In the genomic region with DNA sequence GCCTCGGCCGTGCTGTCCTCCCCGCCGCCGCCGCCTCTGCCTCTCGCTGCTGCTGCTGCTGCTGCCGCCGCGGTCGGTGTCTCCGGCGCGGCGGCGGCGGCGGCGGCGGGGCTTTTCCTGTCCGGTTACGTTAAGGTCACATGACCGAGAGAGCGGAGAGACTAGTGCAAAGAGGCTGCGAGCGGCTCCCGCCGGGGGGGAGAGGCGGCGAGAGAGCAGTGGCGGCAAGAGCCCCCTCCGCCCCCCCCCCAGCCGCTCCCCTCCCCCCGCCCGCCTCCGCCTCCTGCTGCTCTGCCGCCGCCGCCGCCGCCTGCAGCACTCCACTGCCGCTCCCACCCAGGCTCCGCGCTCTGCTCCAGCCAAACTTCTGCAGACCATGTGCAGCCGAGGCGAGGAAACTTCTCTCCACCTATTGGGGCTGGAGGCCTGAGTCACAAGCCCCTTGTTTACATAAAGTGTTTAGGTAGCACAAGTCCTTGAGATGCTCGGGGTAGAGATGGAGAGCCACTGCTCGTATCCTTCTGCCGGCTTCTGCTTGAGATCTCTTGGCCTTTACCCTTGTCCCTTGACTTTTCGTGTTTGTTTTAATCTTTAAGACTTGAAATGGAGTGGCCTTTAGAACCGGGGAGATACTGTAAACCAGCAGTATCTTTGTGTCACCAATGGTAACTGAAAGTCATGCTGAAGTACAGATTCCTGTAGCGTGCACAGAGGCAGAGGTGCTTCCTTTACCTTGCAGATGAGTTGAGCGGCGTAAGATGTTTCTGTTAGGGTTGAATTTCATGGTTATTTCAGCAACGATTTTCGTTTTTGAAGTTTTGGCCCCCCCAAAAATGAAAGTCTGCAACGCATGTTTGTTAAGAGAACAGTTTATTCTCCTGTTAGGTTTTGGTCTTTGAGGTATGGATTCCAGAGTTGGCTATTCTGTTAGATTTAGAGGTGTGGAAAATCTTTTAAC, we compare ENCODE assay signal across 1 cellular context.
TF ChIP-seq lines count a peak whose summit lies in the region.

A gene with protein sequence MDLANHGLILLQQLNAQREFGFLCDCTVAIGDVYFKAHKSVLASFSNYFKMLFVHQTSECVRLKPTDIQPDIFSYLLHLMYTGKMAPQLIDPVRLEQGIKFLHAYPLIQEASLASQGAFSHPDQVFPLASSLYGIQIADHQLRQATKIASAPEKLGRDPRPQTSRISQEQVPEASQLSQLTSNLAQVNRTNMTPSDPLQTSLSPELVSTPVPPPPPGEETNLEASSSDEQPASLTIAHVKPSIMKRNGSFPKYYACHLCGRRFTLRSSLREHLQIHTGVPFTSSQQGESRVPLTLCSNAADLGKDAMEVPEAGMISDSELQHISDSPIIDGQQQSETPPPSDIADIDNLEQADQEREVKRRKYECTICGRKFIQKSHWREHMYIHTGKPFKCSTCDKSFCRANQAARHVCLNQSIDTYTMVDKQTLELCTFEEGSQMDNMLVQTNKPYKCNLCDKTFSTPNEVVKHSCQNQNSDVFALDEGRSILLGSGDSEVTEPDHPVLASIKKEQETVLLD (minus strand): TSS at position 89 of the 958 bp plus-strand sequence. CDS start 17,922 bp downstream, outside the sequence.

TF ChIP-seq in HepG2, 621 proteins besides CTCF, POLR2A, EP300 and RAD21 (continued from another document):
- TF ChIP-seq, protein P1, sequence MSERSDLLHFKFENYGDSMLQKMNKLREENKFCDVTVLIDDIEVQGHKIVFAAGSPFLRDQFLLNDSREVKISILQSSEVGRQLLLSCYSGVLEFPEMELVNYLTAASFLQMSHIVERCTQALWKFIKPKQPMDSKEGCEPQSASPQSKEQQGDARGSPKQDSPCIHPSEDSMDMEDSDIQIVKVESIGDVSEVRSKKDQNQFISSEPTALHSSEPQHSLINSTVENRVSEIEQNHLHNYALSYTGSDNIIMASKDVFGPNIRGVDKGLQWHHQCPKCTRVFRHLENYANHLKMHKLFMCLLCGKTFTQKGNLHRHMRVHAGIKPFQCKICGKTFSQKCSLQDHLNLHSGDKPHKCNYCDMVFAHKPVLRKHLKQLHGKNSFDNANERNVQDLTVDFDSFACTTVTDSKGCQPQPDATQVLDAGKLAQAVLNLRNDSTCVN (CRISPR knock-in tag; IDR thresholded peaks at IDR 0.05; ENCODE audit: borderline replicate concordance), result no peak
- no peak for TF ChIP-seq ETV6 (CRISPR knock-in tag; conservative IDR thresholded peaks at IDR 0.05)
- 0 out of 4 replicates have a peak, but pooled peaks of 1 of the 2 experiments have one; percentile 16 for TF ChIP-seq NR2F1 (CRISPR knock-in tag; IDR thresholded peaks at IDR 0.05)
- no peak for TF ChIP-seq ZNF235 (CRISPR knock-in tag; IDR thresholded peaks at IDR 0.05; ENCODE audit: borderline replicate concordance)
- TF ChIP-seq, protein P2, sequence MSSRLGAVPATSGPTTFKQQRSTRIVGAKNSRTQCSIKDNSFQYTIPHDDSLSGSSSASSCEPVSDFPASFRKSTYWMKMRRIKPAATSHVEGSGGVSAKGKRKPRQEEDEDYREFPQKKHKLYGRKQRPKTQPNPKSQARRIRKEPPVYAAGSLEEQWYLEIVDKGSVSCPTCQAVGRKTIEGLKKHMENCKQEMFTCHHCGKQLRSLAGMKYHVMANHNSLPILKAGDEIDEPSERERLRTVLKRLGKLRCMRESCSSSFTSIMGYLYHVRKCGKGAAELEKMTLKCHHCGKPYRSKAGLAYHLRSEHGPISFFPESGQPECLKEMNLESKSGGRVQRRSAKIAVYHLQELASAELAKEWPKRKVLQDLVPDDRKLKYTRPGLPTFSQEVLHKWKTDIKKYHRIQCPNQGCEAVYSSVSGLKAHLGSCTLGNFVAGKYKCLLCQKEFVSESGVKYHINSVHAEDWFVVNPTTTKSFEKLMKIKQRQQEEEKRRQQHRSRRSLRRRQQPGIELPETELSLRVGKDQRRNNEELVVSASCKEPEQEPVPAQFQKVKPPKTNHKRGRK (CRISPR knock-in tag; IDR thresholded peaks at IDR 0.05), result no peak
- TF ChIP-seq KDM1A (CRISPR knock-in tag; IDR thresholded peaks at IDR 0.05), result 0 out of 2 replicates have a peak, but pooled peaks have one; percentile 30
- TF ChIP-seq, protein P3, sequence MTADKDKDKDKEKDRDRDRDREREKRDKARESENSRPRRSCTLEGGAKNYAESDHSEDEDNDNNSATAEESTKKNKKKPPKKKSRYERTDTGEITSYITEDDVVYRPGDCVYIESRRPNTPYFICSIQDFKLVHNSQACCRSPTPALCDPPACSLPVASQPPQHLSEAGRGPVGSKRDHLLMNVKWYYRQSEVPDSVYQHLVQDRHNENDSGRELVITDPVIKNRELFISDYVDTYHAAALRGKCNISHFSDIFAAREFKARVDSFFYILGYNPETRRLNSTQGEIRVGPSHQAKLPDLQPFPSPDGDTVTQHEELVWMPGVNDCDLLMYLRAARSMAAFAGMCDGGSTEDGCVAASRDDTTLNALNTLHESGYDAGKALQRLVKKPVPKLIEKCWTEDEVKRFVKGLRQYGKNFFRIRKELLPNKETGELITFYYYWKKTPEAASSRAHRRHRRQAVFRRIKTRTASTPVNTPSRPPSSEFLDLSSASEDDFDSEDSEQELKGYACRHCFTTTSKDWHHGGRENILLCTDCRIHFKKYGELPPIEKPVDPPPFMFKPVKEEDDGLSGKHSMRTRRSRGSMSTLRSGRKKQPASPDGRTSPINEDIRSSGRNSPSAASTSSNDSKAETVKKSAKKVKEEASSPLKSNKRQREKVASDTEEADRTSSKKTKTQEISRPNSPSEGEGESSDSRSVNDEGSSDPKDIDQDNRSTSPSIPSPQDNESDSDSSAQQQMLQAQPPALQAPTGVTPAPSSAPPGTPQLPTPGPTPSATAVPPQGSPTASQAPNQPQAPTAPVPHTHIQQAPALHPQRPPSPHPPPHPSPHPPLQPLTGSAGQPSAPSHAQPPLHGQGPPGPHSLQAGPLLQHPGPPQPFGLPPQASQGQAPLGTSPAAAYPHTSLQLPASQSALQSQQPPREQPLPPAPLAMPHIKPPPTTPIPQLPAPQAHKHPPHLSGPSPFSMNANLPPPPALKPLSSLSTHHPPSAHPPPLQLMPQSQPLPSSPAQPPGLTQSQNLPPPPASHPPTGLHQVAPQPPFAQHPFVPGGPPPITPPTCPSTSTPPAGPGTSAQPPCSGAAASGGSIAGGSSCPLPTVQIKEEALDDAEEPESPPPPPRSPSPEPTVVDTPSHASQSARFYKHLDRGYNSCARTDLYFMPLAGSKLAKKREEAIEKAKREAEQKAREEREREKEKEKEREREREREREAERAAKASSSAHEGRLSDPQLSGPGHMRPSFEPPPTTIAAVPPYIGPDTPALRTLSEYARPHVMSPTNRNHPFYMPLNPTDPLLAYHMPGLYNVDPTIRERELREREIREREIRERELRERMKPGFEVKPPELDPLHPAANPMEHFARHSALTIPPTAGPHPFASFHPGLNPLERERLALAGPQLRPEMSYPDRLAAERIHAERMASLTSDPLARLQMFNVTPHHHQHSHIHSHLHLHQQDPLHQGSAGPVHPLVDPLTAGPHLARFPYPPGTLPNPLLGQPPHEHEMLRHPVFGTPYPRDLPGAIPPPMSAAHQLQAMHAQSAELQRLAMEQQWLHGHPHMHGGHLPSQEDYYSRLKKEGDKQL (CRISPR knock-in tag; IDR thresholded peaks at IDR 0.05; ENCODE audit: low read depth), result no peak
- no peak for TF ChIP-seq SRSF9 (IDR thresholded peaks at IDR 0.05; ENCODE audit: borderline replicate concordance, insufficient read depth, low read depth, low read length, poor library complexity, severe bottlenecking)
- no peak for TF ChIP-seq ARNTL (CRISPR knock-in tag; IDR thresholded peaks at IDR 0.05)
- TF ChIP-seq, protein P4, sequence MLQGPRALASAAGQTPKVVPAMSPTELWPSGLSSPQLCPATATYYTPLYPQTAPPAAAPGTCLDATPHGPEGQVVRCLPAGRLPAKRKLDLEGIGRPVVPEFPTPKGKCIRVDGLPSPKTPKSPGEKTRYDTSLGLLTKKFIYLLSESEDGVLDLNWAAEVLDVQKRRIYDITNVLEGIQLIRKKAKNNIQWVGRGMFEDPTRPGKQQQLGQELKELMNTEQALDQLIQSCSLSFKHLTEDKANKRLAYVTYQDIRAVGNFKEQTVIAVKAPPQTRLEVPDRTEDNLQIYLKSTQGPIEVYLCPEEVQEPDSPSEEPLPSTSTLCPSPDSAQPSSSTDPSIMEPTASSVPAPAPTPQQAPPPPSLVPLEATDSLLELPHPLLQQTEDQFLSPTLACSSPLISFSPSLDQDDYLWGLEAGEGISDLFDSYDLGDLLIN (CRISPR knock-in tag; IDR thresholded peaks at IDR 0.05; ENCODE audit: borderline replicate concordance), result peak; percentile 64; the same call in 1 of the 2 replicates
- TF ChIP-seq, protein P5, sequence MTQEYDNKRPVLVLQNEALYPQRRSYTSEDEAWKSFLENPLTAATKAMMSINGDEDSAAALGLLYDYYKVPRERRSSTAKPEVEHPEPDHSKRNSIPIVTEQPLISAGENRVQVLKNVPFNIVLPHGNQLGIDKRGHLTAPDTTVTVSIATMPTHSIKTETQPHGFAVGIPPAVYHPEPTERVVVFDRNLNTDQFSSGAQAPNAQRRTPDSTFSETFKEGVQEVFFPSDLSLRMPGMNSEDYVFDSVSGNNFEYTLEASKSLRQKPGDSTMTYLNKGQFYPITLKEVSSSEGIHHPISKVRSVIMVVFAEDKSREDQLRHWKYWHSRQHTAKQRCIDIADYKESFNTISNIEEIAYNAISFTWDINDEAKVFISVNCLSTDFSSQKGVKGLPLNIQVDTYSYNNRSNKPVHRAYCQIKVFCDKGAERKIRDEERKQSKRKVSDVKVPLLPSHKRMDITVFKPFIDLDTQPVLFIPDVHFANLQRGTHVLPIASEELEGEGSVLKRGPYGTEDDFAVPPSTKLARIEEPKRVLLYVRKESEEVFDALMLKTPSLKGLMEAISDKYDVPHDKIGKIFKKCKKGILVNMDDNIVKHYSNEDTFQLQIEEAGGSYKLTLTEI (CRISPR knock-in tag; conservative IDR thresholded peaks at IDR 0.05), result no peak
- TF ChIP-seq FOXO1 (CRISPR knock-in tag; IDR thresholded peaks at IDR 0.05), result no peak
- TF ChIP-seq, protein P6, sequence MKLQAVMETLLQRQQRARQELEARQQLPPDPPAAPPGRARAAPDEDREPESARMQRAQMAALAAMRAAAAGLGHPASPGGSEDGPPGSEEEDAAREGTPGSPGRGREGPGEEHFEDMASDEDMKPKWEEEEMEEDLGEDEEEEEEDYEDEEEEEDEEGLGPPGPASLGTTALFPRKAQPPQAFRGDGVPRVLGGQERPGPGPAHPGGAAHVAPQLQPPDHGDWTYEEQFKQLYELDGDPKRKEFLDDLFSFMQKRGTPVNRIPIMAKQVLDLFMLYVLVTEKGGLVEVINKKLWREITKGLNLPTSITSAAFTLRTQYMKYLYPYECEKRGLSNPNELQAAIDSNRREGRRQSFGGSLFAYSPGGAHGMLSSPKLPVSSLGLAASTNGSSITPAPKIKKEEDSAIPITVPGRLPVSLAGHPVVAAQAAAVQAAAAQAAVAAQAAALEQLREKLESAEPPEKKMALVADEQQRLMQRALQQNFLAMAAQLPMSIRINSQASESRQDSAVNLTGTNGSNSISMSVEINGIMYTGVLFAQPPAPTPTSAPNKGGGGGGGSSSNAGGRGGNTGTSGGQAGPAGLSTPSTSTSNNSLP (IDR thresholded peaks at IDR 0.05; ENCODE audit: low read depth, low read length), result no peak
